ENCODE assay signal across 10 cellular contexts in genomic region chr9:94945191-94946144, GRCh38.
DNase-seq lines count a peak whose midpoint lies in the region; ATAC-seq and TF ChIP-seq lines count a peak whose summit lies in the region.
"Had no signal": no experiment of that assay in that cellular context is flagged by ENCODE, and none has a peak within 500 bp of the region (broad histone marks: within the 10 kb centered on the region; RNA-seq: fewer than 3 reads in every experiment).

No MANE protein-coding gene starts in this region.

- peak overlapping the region; percentile 86 for H3K27ac Mint-ChIP-seq in MCF 10A (ENCODE audit: low read depth, unreplicated experiment)
- no peak overlapping the region for H3K27ac Mint-ChIP-seq in activated CD4-positive, alpha-beta memory T cell treated with anti-CD3 and anti-CD28 coated beads, Interleukin-2, amount 10 ng/mL, durations not matched to agents 7 days and 5 days
- H3K27ac Mint-ChIP-seq: stimulated activated naive CD8-positive, alpha-beta T cell treated with anti-CD3 and anti-CD28 coated beads, Interleukin-15, Interleukin-2, amounts not matched to agents 100 ng/mL and 50 ng/mL, for 24 hours had no signal

- H3K79me1 ChIP-seq in mesendoderm (ENCODE audit: low read length) = no peaks in the 10 kb centered on the region

- H3K4me3 ChIP-seq in breast epithelium = no peak overlapping the region
- no peak overlapping the region for H3K4me3 ChIP-seq in mesendoderm (ENCODE audit: low read length)
- H3K4me3 ChIP-seq in vagina = no peak overlapping the region
- H3K4me3 ChIP-seq: BLaER1 treated with 17β-estradiol and CSF1 and Interleukin-3, amounts not matched to agents 10 nM and 100 nM had no signal

- no peak for TF ChIP-seq POLR2A in breast epithelium (IDR thresholded peaks at IDR 0.05)
- no peak for TF ChIP-seq POLR2A in vagina (IDR thresholded peaks at IDR 0.05)

- H4K5ac ChIP-seq in mesendoderm (ENCODE audit: low read length) = no peak overlapping the region

- no peaks in the 10 kb centered on the region for H3K36me3 ChIP-seq in breast epithelium
- H3K36me3 ChIP-seq in mesendoderm (ENCODE audit: control insufficient read depth, insufficient read depth, low read length) = no peaks in the 10 kb centered on the region
- H3K36me3 ChIP-seq in vagina = no peaks in the 10 kb centered on the region

- peak overlapping the region; percentile 33 for H3K4me3 Mint-ChIP-seq in MCF 10A (ENCODE audit: unreplicated experiment)
- H3K4me3 Mint-ChIP-seq in activated CD4-positive, alpha-beta memory T cell treated with anti-CD3 and anti-CD28 coated beads, Interleukin-2, amount 10 ng/mL, durations not matched to agents 7 days and 5 days = no peak overlapping the region
- H3K4me3 Mint-ChIP-seq: stimulated activated naive CD8-positive, alpha-beta T cell treated with anti-CD3 and anti-CD28 coated beads, Interleukin-15, Interleukin-2, amounts not matched to agents 100 ng/mL and 50 ng/mL, for 24 hours had no signal

- ATAC-seq in GM21528 (IDR thresholded peaks at IDR 0.05; ENCODE audit: low FRiP score, unreplicated experiment) = no peak

- BruUV-seq in MCF 10A (replicated peaks; lab: Mats Ljungman, UMichigan) = no TSS peak

- no peak overlapping the region for H3K4me2 ChIP-seq in mesendoderm (ENCODE audit: low read length)
- H3K4me2 ChIP-seq: BLaER1 treated with 17β-estradiol and CSF1 and Interleukin-3, amounts not matched to agents 10 nM and 100 nM had no signal

- DNase-seq in MCF 10A (ENCODE audit: unreplicated experiment) (peak; percentile 82), breast epithelium (ENCODE audit: low spot score in 2 of 2) (no peak), dedifferentiated amniotic fluid mesenchymal stem cell (ENCODE audit: extremely low spot score) (peak; percentile 83), mesendoderm (peak; percentile 40), vagina (ENCODE audit: extremely low spot score in 2 of 2) (no peak)
- DNase-seq in activated CD4-positive, alpha-beta T cell treated with anti-CD3 and anti-CD28 coated beads for 4 hours = no peak
- DNase-seq in activated CD4-positive, alpha-beta memory T cell treated with anti-CD3 and anti-CD28 coated beads, Interleukin-2, amount 10 ng/mL, durations not matched to agents 7 days and 5 days = no peak

- no peak overlapping the region for H2BK120ac ChIP-seq in mesendoderm (ENCODE audit: low read depth, low read length)

- H3K4ac ChIP-seq in mesendoderm (ENCODE audit: low read depth, low read length) = no peak overlapping the region

- H3K9me3 Mint-ChIP-seq in MCF 10A (ENCODE audit: unreplicated experiment) = no peaks in the 10 kb centered on the region
- no peaks in the 10 kb centered on the region for H3K9me3 Mint-ChIP-seq in activated CD4-positive, alpha-beta memory T cell treated with anti-CD3 and anti-CD28 coated beads, Interleukin-2, amount 10 ng/mL, durations not matched to agents 7 days and 5 days
- H3K9me3 Mint-ChIP-seq: stimulated activated naive CD8-positive, alpha-beta T cell treated with anti-CD3 and anti-CD28 coated beads, Interleukin-15, Interleukin-2, amounts not matched to agents 100 ng/mL and 50 ng/mL, for 24 hours had no signal

- H2AK5ac ChIP-seq in mesendoderm (ENCODE audit: low read length) = no peak overlapping the region

- no peaks in the 10 kb centered on the region for H3K27me3 ChIP-seq in breast epithelium
- no peaks in the 10 kb centered on the region for H3K27me3 ChIP-seq in mesendoderm (ENCODE audit: insufficient read depth, low read length, poor library complexity)
- no peaks in the 10 kb centered on the region for H3K27me3 ChIP-seq in vagina
- H3K27me3 ChIP-seq: BLaER1 treated with 17β-estradiol and CSF1 and Interleukin-3, amounts not matched to agents 10 nM and 100 nM had no signal

- POLR2A ChIA-PET in MCF 10A (lab: Yijun Ruan, JAX) = interaction anchor here (0.6 to 2.2 kb wide), 22 partner anchors 8 to 162 kb away, joined by 3 to 21 read pairs (median 5); no protein-coding TSS in a partner anchor
- POLR2A ChIA-PET in activated CD4-positive, alpha-beta memory T cell treated with anti-CD3 and anti-CD28 coated beads, Interleukin-2, amount 10 ng/mL, durations not matched to agents 7 days and 5 days (lab: Charles Lee) = no interaction called here

- H3K4me1 Mint-ChIP-seq in MCF 10A (ENCODE audit: insufficient read depth, unreplicated experiment) = peaks cover 56% of the 10 kb centered on the region
- H3K4me1 Mint-ChIP-seq in activated CD4-positive, alpha-beta memory T cell treated with anti-CD3 and anti-CD28 coated beads, Interleukin-2, amount 10 ng/mL, durations not matched to agents 7 days and 5 days = peaks cover 14% of the 10 kb centered on the region

- H3K23ac ChIP-seq in mesendoderm (ENCODE audit: low read length) = no peak overlapping the region

- H3K36me3 Mint-ChIP-seq in MCF 10A (ENCODE audit: insufficient read depth, unreplicated experiment) = no peaks in the 10 kb centered on the region
- H3K36me3 Mint-ChIP-seq in activated CD4-positive, alpha-beta memory T cell treated with anti-CD3 and anti-CD28 coated beads, Interleukin-2, amount 10 ng/mL, durations not matched to agents 7 days and 5 days (ENCODE audit: low read depth) = no peaks in the 10 kb centered on the region

- WGBS in mesendoderm (ENCODE audit: extremely low coverage, insufficient coverage, low lambda C conversion rate) = no CpG with 5 or more reads among the region's 14 CpGs

- H3K27me3 Mint-ChIP-seq in MCF 10A (ENCODE audit: insufficient read depth, unreplicated experiment) = no peaks in the 10 kb centered on the region
- peaks cover 2% of the 10 kb centered on the region for H3K27me3 Mint-ChIP-seq in activated CD4-positive, alpha-beta memory T cell treated with anti-CD3 and anti-CD28 coated beads, Interleukin-2, amount 10 ng/mL, durations not matched to agents 7 days and 5 days
- H3K27me3 Mint-ChIP-seq: stimulated activated naive CD8-positive, alpha-beta T cell treated with anti-CD3 and anti-CD28 coated beads, Interleukin-15, Interleukin-2, amounts not matched to agents 100 ng/mL and 50 ng/mL, for 24 hours had no signal

- no peak overlapping the region for H3K9ac ChIP-seq in mesendoderm (ENCODE audit: low read length)
- H3K9ac ChIP-seq: BLaER1 treated with 17β-estradiol and CSF1 and Interleukin-3, amounts not matched to agents 10 nM and 100 nM had no signal

- no peak overlapping the region for H4K8ac ChIP-seq in mesendoderm (ENCODE audit: low read depth, low read length)

- CTCF ChIA-PET in MCF 10A (lab: Yijun Ruan, JAX) = interaction anchor here (0.6 to 1.2 kb wide), 5 partner anchors 9 to 148 kb away, joined by 3 to 5 read pairs (median 4); no protein-coding TSS in a partner anchor
- CTCF ChIA-PET in activated CD4-positive, alpha-beta memory T cell treated with anti-CD3 and anti-CD28 coated beads, Interleukin-2, amount 10 ng/mL, durations not matched to agents 7 days and 5 days (lab: Charles Lee) = interaction anchor here (1.2 kb wide), 1 partner anchor 182 kb away, joined by 3 read pairs; no protein-coding TSS in a partner anchor

- no peak overlapping the region for H3K18ac ChIP-seq in mesendoderm (ENCODE audit: low read length)

- TF ChIP-seq CTCF in MCF 10A (IDR thresholded peaks at IDR 0.05; ENCODE audit: unreplicated experiment) (no peak), breast epithelium (IDR thresholded peaks at IDR 0.05) (no peak), vagina (IDR thresholded peaks at IDR 0.05) (no peak)

- H3K4me1 ChIP-seq in breast epithelium = no peaks in the 10 kb centered on the region
- peaks cover 24% of the 10 kb centered on the region for H3K4me1 ChIP-seq in mesendoderm (ENCODE audit: control insufficient read depth, low read depth, low read length)
- H3K4me1 ChIP-seq in vagina = peaks cover 35% of the 10 kb centered on the region

- H3K79me2 ChIP-seq in mesendoderm (ENCODE audit: control insufficient read depth, insufficient read depth, low read length) = no peaks in the 10 kb centered on the region

- H2BK15ac ChIP-seq in mesendoderm (replicated peaks; ENCODE audit: low read depth) = no peak overlapping the region

- intact Hi-C loops in MCF 10A (cut with micrococcal nuclease) = no loop called here
- intact Hi-C loops in breast epithelium (cut with DNase I; ENCODE audit: low total_unique reads) = no loop called here
- intact Hi-C loops in vagina (cut with DNase I) = no loop called here

- H2BK5ac ChIP-seq in mesendoderm (ENCODE audit: low read length) = no peak overlapping the region

- H3K9me3 ChIP-seq in breast epithelium (no peaks in the 10 kb centered on the region), vagina (no peaks in the 10 kb centered on the region)
- H3K9me3 ChIP-seq: BLaER1 treated with 17β-estradiol and CSF1 and Interleukin-3, amounts not matched to agents 10 nM and 100 nM had no signal

- no peak overlapping the region for H3K56ac ChIP-seq in mesendoderm (ENCODE audit: low read length)

- H3K27ac ChIP-seq in breast epithelium (peak overlapping the region in 1 of 2 donors; percentile 62), mesendoderm (ENCODE audit: low read depth, low read length) (no peak overlapping the region), vagina (peak overlapping the region; percentile 82)
- H3K27ac ChIP-seq: BLaER1 treated with 17β-estradiol and CSF1 and Interleukin-3, amounts not matched to agents 10 nM and 100 nM had no signal

Comparison
In these comparisons a context has a peak if more than half of its experiments do, and no peak if none do; other contexts are left out.
1. DNase-seq: peak in MCF 10A (single experiment), dedifferentiated amniotic fluid mesenchymal stem cell (single experiment) and mesendoderm (single experiment); none in breast epithelium (0 of 2), vagina (0 of 2), activated CD4-positive, alpha-beta T cell treated with anti-CD3 and anti-CD28 coated beads for 4 hours (0 of 2) and activated CD4-positive, alpha-beta memory T cell treated with anti-CD3 and anti-CD28 coated beads, Interleukin-2, amount 10 ng/mL, durations not matched to agents 7 days and 5 days (single experiment).